1 cellular context compared by ENCODE assay signal in the genomic region with DNA sequence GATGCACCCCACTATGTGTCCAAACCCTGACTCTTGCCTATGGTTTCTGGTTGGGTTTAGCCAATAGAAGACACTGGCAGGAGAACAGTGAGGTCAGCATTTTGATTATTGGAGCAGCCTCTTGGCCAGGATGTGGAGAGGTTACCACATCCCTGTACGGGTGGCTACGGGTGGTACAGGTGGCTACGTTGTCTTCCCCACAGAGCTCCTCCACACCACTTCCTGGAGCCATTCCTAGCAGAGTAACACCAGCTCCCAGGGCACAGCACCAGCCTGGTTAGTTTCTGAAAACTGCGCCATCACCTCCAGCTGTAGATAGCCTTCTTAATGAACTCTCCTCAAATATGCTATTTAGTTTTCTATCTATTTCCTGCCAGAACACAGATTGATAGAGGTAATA.
TF ChIP-seq lines count a peak whose summit lies in the region.

No MANE protein-coding gene starts in this region.

TF ChIP-seq in IMR-90, 13 proteins besides CTCF, POLR2A, EP300 and RAD21 (continued from another document):
- TF ChIP-seq, protein P1, sequence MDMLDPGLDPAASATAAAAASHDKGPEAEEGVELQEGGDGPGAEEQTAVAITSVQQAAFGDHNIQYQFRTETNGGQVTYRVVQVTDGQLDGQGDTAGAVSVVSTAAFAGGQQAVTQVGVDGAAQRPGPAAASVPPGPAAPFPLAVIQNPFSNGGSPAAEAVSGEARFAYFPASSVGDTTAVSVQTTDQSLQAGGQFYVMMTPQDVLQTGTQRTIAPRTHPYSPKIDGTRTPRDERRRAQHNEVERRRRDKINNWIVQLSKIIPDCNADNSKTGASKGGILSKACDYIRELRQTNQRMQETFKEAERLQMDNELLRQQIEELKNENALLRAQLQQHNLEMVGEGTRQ (IDR thresholded peaks at IDR 0.05; ENCODE audit: low read depth, low read length), result no peak
- no peak for TF ChIP-seq BHLHE40 (IDR thresholded peaks at IDR 0.05; ENCODE audit: low read depth, low read length)
- TF ChIP-seq FOS (IDR thresholded peaks at IDR 0.05; ENCODE audit: low read depth, low read length), result no peak
- TF ChIP-seq, protein P2, sequence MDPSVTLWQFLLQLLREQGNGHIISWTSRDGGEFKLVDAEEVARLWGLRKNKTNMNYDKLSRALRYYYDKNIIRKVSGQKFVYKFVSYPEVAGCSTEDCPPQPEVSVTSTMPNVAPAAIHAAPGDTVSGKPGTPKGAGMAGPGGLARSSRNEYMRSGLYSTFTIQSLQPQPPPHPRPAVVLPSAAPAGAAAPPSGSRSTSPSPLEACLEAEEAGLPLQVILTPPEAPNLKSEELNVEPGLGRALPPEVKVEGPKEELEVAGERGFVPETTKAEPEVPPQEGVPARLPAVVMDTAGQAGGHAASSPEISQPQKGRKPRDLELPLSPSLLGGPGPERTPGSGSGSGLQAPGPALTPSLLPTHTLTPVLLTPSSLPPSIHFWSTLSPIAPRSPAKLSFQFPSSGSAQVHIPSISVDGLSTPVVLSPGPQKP (IDR thresholded peaks at IDR 0.05; ENCODE audit: borderline replicate concordance, low read depth, low read length), result no peak
- no peak for TF ChIP-seq CEBPB (IDR thresholded peaks at IDR 0.05; ENCODE audit: low read depth, low read length)
- TF ChIP-seq MAZ (IDR thresholded peaks at IDR 0.05; ENCODE audit: borderline replicate concordance, low read depth, low read length), result no peak
